ENCODE assay signal across 1 cellular context in genomic region chr7:96127746-96128145, GRCh38.
TF ChIP-seq lines count a peak whose summit lies in the region.

No MANE protein-coding gene starts in this region.

TF ChIP-seq in H1, 55 proteins besides CTCF, POLR2A, EP300 and RAD21 (continued from another document):
- no peak for TF ChIP-seq ATF2 (IDR thresholded peaks at IDR 0.05; ENCODE audit: low read length)
- TF ChIP-seq ATF3 (IDR thresholded peaks at IDR 0.05; ENCODE audit: insufficient read depth, low read depth, low read length) = no peak
- no peak for TF ChIP-seq CBX8 (IDR thresholded peaks at IDR 0.05; ENCODE audit: borderline replicate concordance, low read depth, low read length)
TF ChIP-seq in H1: peak in this region for 0.
